Comparison of ENCODE assay signal across 8 cellular contexts in the genomic region with DNA sequence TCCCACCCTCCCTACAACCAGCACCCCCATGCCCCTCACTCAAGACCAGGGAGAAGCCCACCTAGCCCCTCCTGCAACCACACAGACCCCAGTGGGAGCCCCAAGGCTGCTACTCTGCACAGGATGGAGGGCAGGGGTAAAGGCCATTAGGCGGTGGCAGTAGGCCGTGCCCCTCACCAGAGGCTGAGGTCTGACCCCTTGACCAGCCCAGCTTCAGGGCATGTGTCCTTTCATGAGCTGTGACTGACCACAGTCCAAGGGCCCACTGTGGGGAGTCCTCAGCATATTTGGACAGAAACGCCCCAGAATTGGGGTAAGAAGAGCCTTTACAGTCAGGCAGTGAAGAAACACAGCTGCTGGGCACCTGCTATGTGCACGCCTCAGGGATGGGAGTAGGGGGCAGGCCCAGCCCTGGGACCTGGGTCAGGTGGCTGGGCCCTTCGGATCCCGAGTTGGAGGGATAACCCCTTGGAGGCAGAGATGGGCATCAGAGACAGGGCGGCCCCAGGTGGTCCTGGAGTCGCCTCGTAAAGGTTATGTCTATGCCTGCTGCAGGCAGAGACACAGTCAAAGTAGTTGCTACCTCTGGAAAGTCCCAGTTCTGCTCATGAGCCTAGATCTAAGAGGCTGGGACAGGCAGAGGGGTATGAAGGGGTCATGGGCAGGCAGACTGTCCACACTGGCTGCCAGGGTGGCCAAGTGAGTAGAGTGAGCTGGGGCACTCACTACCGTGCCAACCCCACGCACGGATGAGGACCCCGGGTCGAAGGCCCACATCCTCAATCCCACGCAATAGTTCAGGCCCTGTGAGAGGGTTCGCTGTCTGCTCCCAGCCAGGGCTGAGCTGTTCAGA. TPM values are rescaled to one million over a fixed set of nuclear protein-coding genes. Genes with fewer than 3 reads are reported as not detected.
DNase-seq lines count a peak whose midpoint lies in the region; ATAC-seq and TF ChIP-seq lines count a peak whose summit lies in the region.

No MANE protein-coding gene starts in this region.

- TF ChIP-seq CTCF in body of pancreas (IDR thresholded peaks at IDR 0.05) (no peak), transverse colon (IDR thresholded peaks at IDR 0.05) (no peak)

- H3K27ac ChIP-seq in body of pancreas (peak overlapping the region; percentile 96 to 99 (median 96)), mesodermal cell (ENCODE audit: low read depth, low read length, severe bottlenecking) (peak overlapping the region; percentile 98), transverse colon (peak overlapping the region; percentile 99)

- 10 to 49% methylated on average over 1 to 16 of the region's 16 CpGs for WGBS in body of pancreas, 2 donors
- 86 to 88% methylated on average over 14 to 16 of the region's 16 CpGs for WGBS in mesodermal cell (ENCODE audit: insufficient coverage in 2 of 2), 2 experiments
- 61% methylated on average over 16 of the region's 16 CpGs; no CpG with 5 or more reads in 1 of the 2 donors for WGBS in transverse colon (ENCODE audit: low coverage in 1 of 2), 2 donors

- no peak for TF ChIP-seq POLR2A in body of pancreas (IDR thresholded peaks at IDR 0.05)
- TF ChIP-seq POLR2A in transverse colon (IDR thresholded peaks at IDR 0.05) = no peak

- H3K4me1 ChIP-seq in body of pancreas (peaks cover 60% of the 10 kb centered on the region), mesodermal cell (ENCODE audit: control insufficient read depth, insufficient read depth, low read length, poor library complexity, severe bottlenecking) (peaks cover 27% of the 10 kb centered on the region), transverse colon (peaks cover 17 to 42% (median 30%) of the 10 kb centered on the region in 4 donors)

- H3K4me3 ChIP-seq in body of pancreas (peak overlapping the region in 1 of 2 donors; percentile 87), mesodermal cell (ENCODE audit: extremely low read depth, insufficient read depth, low read length, poor library complexity, severe bottlenecking) (peak overlapping the region; percentile 81), transverse colon (peak overlapping the region; percentile 46 to 80 (median 68))

- DNase-seq in activated T-cell treated with anti-CD3 and anti-CD28 coated beads for 24 hours (ENCODE audit: low read depth) (peak; percentile 38), activated T-cell treated with anti-CD3 and anti-CD28 coated beads for 4 hours (no peak), body of pancreas (no peak), transverse colon (no peak), kidney glomerular epithelial cell (lab: John Stamatoyannopoulos, UW) (no peak)

- intact Hi-C loops in body of pancreas (cut with DNase I) (no loop called here), transverse colon (cut with DNase I; ENCODE audit: low total_unique reads) (loop anchor here (2.0 kb wide), 1 partner anchor 15 kb away; no protein-coding TSS in a partner anchor)

- no peaks in the 10 kb centered on the region for H3K9me3 ChIP-seq in body of pancreas
- no peaks in the 10 kb centered on the region for H3K9me3 ChIP-seq in mesodermal cell (ENCODE audit: control insufficient read depth, low read length)
- no peaks in the 10 kb centered on the region for H3K9me3 ChIP-seq in transverse colon

- in situ Hi-C loops in transverse colon (cut with MboI; ENCODE audit: low pct_ligation_motif_present in 1 of 4, low pct_unique_long_range_greater_than_20kb in 1 of 4, low sequenced_read_pairs in 3 of 4) = no loop called here

- TF ChIP-seq EP300 in transverse colon (IDR thresholded peaks at IDR 0.05; ENCODE audit: low read depth) = no peak

- H3K27me3 ChIP-seq in body of pancreas (no peaks in the 10 kb centered on the region), transverse colon (no peaks in the 10 kb centered on the region)

- ATAC-seq in body of pancreas (no peak), GM21825 (IDR thresholded peaks at IDR 0.05; ENCODE audit: unreplicated experiment) (no peak), HG03520 (IDR thresholded peaks at IDR 0.05; ENCODE audit: unreplicated experiment) (no peak)

- H3K36me3 ChIP-seq in body of pancreas (replicated peaks in 1 of 2; ENCODE audit: insufficient read depth in 1 of 2, low read depth in 2 of 2) = peaks cover 0 to under 1% of the 10 kb centered on the region in 2 donors
- peaks cover 28% of the 10 kb centered on the region for H3K36me3 ChIP-seq in mesodermal cell (ENCODE audit: control insufficient read depth, insufficient read depth, low read length)
- H3K36me3 ChIP-seq in transverse colon = peaks cover 0 to 6% (median 2%) of the 10 kb centered on the region in 4 donors

RNA-seq across cellular contexts. Expression of gene RPS5, which starts 1.5 kb away (rescaled TPM):
- 1,000 to 10,000 TPM in 1 of 2 donors, 100 to 1,000 TPM in 1; 577 to 1,133 TPM for total RNA-seq in body of pancreas
- polyA plus RNA-seq in mesodermal cell (2013, experiment 1 of 2) = 1,713 TPM
- polyA plus RNA-seq in mesodermal cell (2013, experiment 2 of 2) = 1,539 TPM
- total RNA-seq in transverse colon = 1,000 to 10,000 TPM in 1 of 4 donors, 100 to 1,000 TPM in 3; 513 to 1,129 (median 743) TPM

RNA-seq across cellular contexts. Expression of gene ZNF837, which starts 4.7 kb away (rescaled TPM):
- 10 to 100 TPM in 1 of 2 donors, 1 to 10 TPM in 1; 7.3 to 15.2 TPM for total RNA-seq in body of pancreas
- polyA plus RNA-seq in mesodermal cell (2013, experiment 1 of 2) = 2.8 TPM
- 2.1 TPM for polyA plus RNA-seq in mesodermal cell (2013, experiment 2 of 2)
- 10 to 100 TPM in 1 of 4 donors, 1 to 10 TPM in 3; 3.7 to 10.7 (median 6.1) TPM for total RNA-seq in transverse colon

RNA-seq across cellular contexts. Expression of gene RNF225, which starts 9.9 kb away (rescaled TPM):
- total RNA-seq in body of pancreas = not detected
- polyA plus RNA-seq in mesodermal cell (2013, experiment 1 of 2) = not detected
- polyA plus RNA-seq in mesodermal cell (2013, experiment 2 of 2) = not detected
- total RNA-seq in transverse colon = not detected

RNA-seq across cellular contexts. Expression of gene ZNF584, which starts 22.9 kb away (rescaled TPM):
- total RNA-seq in body of pancreas (10 to 100 TPM in 1 of 2 donors, 1 to 10 TPM in 1; 4.9 to 11.5 TPM), transverse colon (1 to 10 TPM; 3.4 to 8.3 (median 7.3) TPM)
- polyA plus RNA-seq in mesodermal cell (2013, experiment 1 of 2) = 10.5 TPM
- 6.7 TPM for polyA plus RNA-seq in mesodermal cell (2013, experiment 2 of 2)

RNA-seq across cellular contexts. Expression of gene ZNF497, which starts 23.0 kb away (rescaled TPM):
- total RNA-seq in body of pancreas (1 to 10 TPM; 4.6 to 4.7 TPM), transverse colon (10 to 100 TPM in 1 of 4 donors, 1 to 10 TPM in 3; 1.3 to 19.3 (median 4.2) TPM)
- polyA plus RNA-seq in mesodermal cell (2013, experiment 1 of 2) = 1.6 TPM
- polyA plus RNA-seq in mesodermal cell (2013, experiment 2 of 2) = 1.2 TPM
